1 cellular context compared by ENCODE assay signal in genomic region chr5:93715327-93715726, GRCh38.
TF ChIP-seq lines count a peak whose summit lies in the region.

No MANE protein-coding gene starts in this region.

TF ChIP-seq in HEK293, 187 proteins besides CTCF, POLR2A, EP300 and RAD21 (continued from another document):
- TF ChIP-seq PRDM2 (tag by site-specific recombination; IDR thresholded peaks at IDR 0.05; ENCODE audit: borderline replicate concordance) (no peak), ZNF768 (tag by site-specific recombination; IDR thresholded peaks at IDR 0.05) (no peak), ZNF843 (tag by site-specific recombination; IDR thresholded peaks at IDR 0.05) (peak; percentile 85), TRIM28 (IDR thresholded peaks at IDR 0.05; ENCODE audit: borderline replicate concordance, low read length) (no peak), ZNF2 (tag by site-specific recombination; IDR thresholded peaks at IDR 0.05) (no peak), PRDM6 (tag by site-specific recombination; IDR thresholded peaks at IDR 0.05) (peak; percentile 50; the same call in 1 of the 2 replicates), TCF7L2 (IDR thresholded peaks at IDR 0.05; ENCODE audit: borderline replicate concordance, low read depth, low read length) (peak; percentile 59; the same call in 1 of the 2 replicates), ZNF16 (tag by site-specific recombination; IDR thresholded peaks at IDR 0.05; ENCODE audit: low read depth) (no peak), BCL11A (tag by site-specific recombination; IDR thresholded peaks at IDR 0.05; ENCODE audit: low read depth) (peak; percentile 78; the same call in 1 of the 2 replicates), ZNF350 (tag by site-specific recombination; IDR thresholded peaks at IDR 0.05) (no peak), ZNF404 (tag by site-specific recombination; IDR thresholded peaks at IDR 0.05) (no peak), ZBTB44 (tag by site-specific recombination; IDR thresholded peaks at IDR 0.05) (peak; percentile 85), ZNF610 (tag by site-specific recombination; IDR thresholded peaks at IDR 0.05; ENCODE audit: borderline replicate concordance) (no peak), MZF1 (tag by site-specific recombination; IDR thresholded peaks at IDR 0.05; ENCODE audit: borderline replicate concordance) (no peak), KLF10 (tag by site-specific recombination; IDR thresholded peaks at IDR 0.05) (no peak), ZBTB1 (tag by site-specific recombination; IDR thresholded peaks at IDR 0.05) (no peak)
